ENCODE assay signal across 26 cellular contexts in the genomic region with DNA sequence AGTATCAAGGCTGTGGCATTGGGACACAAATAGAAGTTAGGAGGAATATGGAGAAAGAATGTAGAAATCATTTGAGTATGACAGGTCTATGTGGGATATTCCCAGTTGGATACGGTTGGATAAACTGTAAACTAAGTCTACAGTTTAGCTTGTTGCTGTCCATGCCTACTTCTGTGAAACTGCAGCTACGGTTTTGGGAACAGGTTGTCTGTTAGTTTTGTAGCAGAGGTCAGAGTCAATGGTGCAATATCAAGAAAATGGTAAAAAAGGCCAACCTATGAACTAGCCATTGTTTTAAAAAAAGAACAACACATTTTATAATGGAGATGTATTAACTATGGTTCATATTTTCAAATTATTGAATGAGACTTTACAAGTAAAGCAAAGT.
"Had no signal": no experiment of that assay in that cellular context is flagged by ENCODE, and none has a peak within 500 bp of the region (broad histone marks: within the 10 kb centered on the region; RNA-seq: fewer than 3 reads in every experiment).

No MANE protein-coding gene starts in this region.

- H3K4me1 Mint-ChIP-seq: nephron progenitor cell had no signal

- H3K4me3 Mint-ChIP-seq: naive thymus-derived CD8-positive, alpha-beta T cell; nephron progenitor cell; stimulated activated memory B cell treated with anti-CD40 and anti-IgM and Interleukin-4, amounts not matched to agents 10 μg/mL and 1 μg/mL and 100 μg/mL, for 72 hours; stimulated activated naive CD8-positive, alpha-beta T cell treated with anti-CD3 and anti-CD28 coated beads, Interleukin-15, Interleukin-2, amounts not matched to agents 100 ng/mL and 50 ng/mL, for 24 hours had no signal

- H3K36me3 ChIP-seq: ovary had no signal

- H3K27me3 ChIP-seq: esophagus muscularis mucosa, foreskin keratinocyte, gastroesophageal sphincter, heart left ventricle, hepatocyte, ovary, suprapubic skin, transverse colon, upper lobe of right lung, vagina had no signal

- H3K27ac ChIP-seq: coronary artery, esophagus muscularis mucosa, foreskin keratinocyte, gastroesophageal sphincter, heart left ventricle, hepatocyte, ovary, psoas muscle, suprapubic skin, transverse colon, upper lobe of right lung, vagina had no signal

- H3K27ac Mint-ChIP-seq: nephron progenitor cell; stimulated activated memory B cell treated with anti-CD40 and anti-IgM and Interleukin-4, amounts not matched to agents 10 μg/mL and 1 μg/mL and 100 μg/mL, for 72 hours; stimulated activated naive CD8-positive, alpha-beta T cell treated with anti-CD3 and anti-CD28 coated beads, Interleukin-15, Interleukin-2, amounts not matched to agents 100 ng/mL and 50 ng/mL, for 24 hours had no signal

- ATAC-seq: foreskin keratinocyte; gastroesophageal sphincter; heart left ventricle; naive thymus-derived CD8-positive, alpha-beta T cell; sciatic nerve; stimulated activated memory B cell treated with anti-CD40 and anti-IgM and Interleukin-4, amounts not matched to agents 10 μg/mL and 1 μg/mL and 100 μg/mL, for 72 hours; upper lobe of right lung had no signal

- H3K4me3 ChIP-seq: coronary artery, esophagus muscularis mucosa, gastroesophageal sphincter, heart left ventricle, hepatocyte, ovary, psoas muscle, smooth muscle cell, suprapubic skin, transverse colon, upper lobe of right lung, vagina had no signal

- H3K4me1 ChIP-seq: foreskin keratinocyte had no signal

- DNase-seq: dermis blood vessel endothelial cell; effector memory CD4-positive, alpha-beta T cell; foreskin keratinocyte; heart left ventricle; kidney; mesendoderm; naive thymus-derived CD8-positive, alpha-beta T cell; nephron progenitor cell; occipital lobe; ovary; psoas muscle; stimulated activated CD4-positive, alpha-beta T cell treated with anti-CD3 and anti-CD28 coated beads, Interleukin-12 subunit alpha, Interleukin-12 subunit beta, amount 100 ng/mL, for 4 hours; stimulated activated CD4-positive, alpha-beta T cell treated with anti-CD3 and anti-CD28 coated beads, Interleukin-1b, Interleukin-23, amount 100 ng/mL, for 48 hours; stimulated activated CD4-positive, alpha-beta T cell treated with anti-CD3 and anti-CD28 coated beads, Interleukin-4, amount 100 ng/mL, for 1 hour; transverse colon; upper lobe of right lung had no signal

- H3K27me3 Mint-ChIP-seq: naive thymus-derived CD8-positive, alpha-beta T cell; stimulated activated memory B cell treated with anti-CD40 and anti-IgM and Interleukin-4, amounts not matched to agents 10 μg/mL and 1 μg/mL and 100 μg/mL, for 72 hours; stimulated activated naive CD8-positive, alpha-beta T cell treated with anti-CD3 and anti-CD28 coated beads, Interleukin-15, Interleukin-2, amounts not matched to agents 100 ng/mL and 50 ng/mL, for 24 hours had no signal

- H3K9me3 ChIP-seq: esophagus muscularis mucosa, gastroesophageal sphincter, heart left ventricle, ovary, psoas muscle, suprapubic skin, transverse colon, upper lobe of right lung, vagina had no signal
